In the genomic region with DNA sequence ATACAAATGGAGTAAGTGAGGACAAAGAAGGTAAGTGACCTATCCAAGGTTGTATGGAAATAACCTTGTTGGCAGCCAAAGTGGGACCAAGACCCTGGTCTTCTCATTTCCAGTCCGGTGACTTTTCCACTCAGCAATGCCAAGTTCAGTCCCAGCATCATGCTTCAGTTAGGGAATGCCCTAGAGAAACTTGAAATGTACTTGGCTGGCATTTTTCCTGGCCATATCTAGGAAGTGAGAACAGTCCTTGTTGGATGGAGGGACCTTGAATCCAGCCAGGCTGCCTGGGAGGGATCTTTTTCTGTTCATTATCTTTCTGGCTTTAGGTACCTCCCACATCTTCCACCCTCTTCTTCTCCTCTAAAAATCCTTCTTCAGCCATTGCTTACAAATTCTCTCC, we compare ENCODE assay signal across 27 cellular contexts.
"Had no signal": no experiment of that assay in that cellular context is flagged by ENCODE, and none has a peak within 500 bp of the region (broad histone marks: within the 10 kb centered on the region; RNA-seq: fewer than 3 reads in every experiment).

No MANE protein-coding gene starts in this region.

- H3K27ac ChIP-seq: colonic mucosa, epithelial cell of prostate, esophagus squamous epithelium, gastrocnemius medialis, heart right ventricle, left lung, lower lobe of right lung had no signal

- H3K27ac Mint-ChIP-seq: dendritic cell treated with granulocyte-macrophage colony-stimulating factor and Interleukin-4, amounts not matched to agents 40 ng/mL and 50 ng/mL, for 4 days; effector memory CD8-positive, alpha-beta T cell; endodermal cell; mesothelial cell of epicardium had no signal

- H3K9me3 Mint-ChIP-seq: dendritic cell treated with granulocyte-macrophage colony-stimulating factor and Interleukin-4, amounts not matched to agents 40 ng/mL and 50 ng/mL, for 4 days; effector memory CD8-positive, alpha-beta T cell; endodermal cell; mesothelial cell of epicardium; naive B cell had no signal

- H3K4me3 Mint-ChIP-seq: dendritic cell treated with granulocyte-macrophage colony-stimulating factor and Interleukin-4, amounts not matched to agents 40 ng/mL and 50 ng/mL, for 4 days; effector memory CD8-positive, alpha-beta T cell; endodermal cell; mesothelial cell of epicardium; naive B cell had no signal

- H3K36me3 ChIP-seq: colonic mucosa, esophagus squamous epithelium, gastrocnemius medialis, heart right ventricle, left lung, lower lobe of right lung had no signal

- ATAC-seq: effector memory CD8-positive, alpha-beta T cell; esophagus mucosa; gastrocnemius medialis; left cardiac atrium; left lung; lower lobe of right lung; mucosa of descending colon had no signal

- H3K4me1 ChIP-seq: colonic mucosa, left lung, lower lobe of right lung had no signal

- H3K4me3 ChIP-seq: colonic mucosa, esophagus squamous epithelium, gastrocnemius medialis, heart right ventricle, left lung, lower lobe of right lung, mucosa of descending colon had no signal

- H3K27me3 Mint-ChIP-seq: dendritic cell treated with granulocyte-macrophage colony-stimulating factor and Interleukin-4, amounts not matched to agents 40 ng/mL and 50 ng/mL, for 4 days; naive B cell had no signal

- DNase-seq: cerebellar nuclear complex; colonic mucosa; cortex of kidney; effector CD8-positive, alpha-beta T cell; effector memory CD8-positive, alpha-beta T cell; endodermal cell; erythroblast; esophagus squamous epithelium; foreskin fibroblast; foreskin melanocyte; gastrocnemius medialis; glutamatergic neuron; head of caudate nucleus; heart right ventricle; hippocampal formation; left cardiac atrium; left lung; lower lobe of right lung; mesenchymal stem cell; mucosa of descending colon; naive B cell had no signal

- FAIRE-seq: endometrium, islet of Langerhans had no signal

- H3K4me1 Mint-ChIP-seq: naive B cell had no signal

- H3K9me3 ChIP-seq: colonic mucosa, esophagus squamous epithelium, gastrocnemius medialis, heart right ventricle, left lung, lower lobe of right lung, mucosa of descending colon had no signal

- H3K27me3 ChIP-seq: colonic mucosa, esophagus squamous epithelium, gastrocnemius medialis, heart right ventricle, left lung had no signal
